Comparison of ENCODE assay signal across 8 cellular contexts in the genomic region with DNA sequence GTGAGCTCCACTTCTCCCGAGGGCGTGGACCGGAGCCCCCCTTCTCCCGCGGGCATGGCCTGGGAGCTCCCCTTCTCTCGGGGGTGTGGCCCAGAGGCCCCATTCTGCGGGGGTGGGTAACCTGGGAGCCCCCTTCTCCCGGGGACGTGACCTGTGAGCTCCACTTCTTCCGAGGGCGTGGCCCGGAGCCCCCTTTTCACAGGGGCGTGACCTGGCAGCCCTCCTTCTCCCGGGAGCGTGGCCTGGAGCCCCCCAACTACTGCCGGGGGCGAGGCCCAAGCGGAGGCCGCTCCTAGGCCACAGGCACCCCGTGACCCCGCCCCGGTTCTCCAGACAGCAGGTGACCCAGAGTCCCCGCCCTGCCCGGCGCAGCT. TPM values are rescaled to one million over a fixed set of nuclear protein-coding genes. Genes with fewer than 3 reads are reported as not detected.
DNase-seq lines count a peak whose midpoint lies in the region; ATAC-seq and TF ChIP-seq lines count a peak whose summit lies in the region.

No MANE protein-coding gene starts in this region.

- peaks cover 6 to 11% of the 10 kb centered on the region in 2 donors for H3K4me1 ChIP-seq in adrenal gland (replicated peaks in 1 of 2)
- H3K4me1 ChIP-seq in right lobe of liver, result peaks cover 0 to 32% (median 17%) of the 10 kb centered on the region in 4 donors
- H3K4me1 ChIP-seq in upper lobe of left lung, result peaks cover 10 to 25% (median 11%) of the 10 kb centered on the region in 4 donors

- no peak for TF ChIP-seq EP300 in upper lobe of left lung (IDR thresholded peaks at IDR 0.05)

- H3K27me3 ChIP-seq in adrenal gland (no peaks in the 10 kb centered on the region), right lobe of liver (no peaks in the 10 kb centered on the region), upper lobe of left lung (no peaks in the 10 kb centered on the region)

- H3K9me3 ChIP-seq in adrenal gland (replicated peaks in 1 of 3), result peaks cover 0 to 8% (median 0%) of the 10 kb centered on the region in 3 donors
- H3K9me3 ChIP-seq in right lobe of liver, result no peaks in the 10 kb centered on the region
- peaks cover 0 to 5% (median 2%) of the 10 kb centered on the region in 4 donors for H3K9me3 ChIP-seq in upper lobe of left lung

- ATAC-seq in HG03469 (IDR thresholded peaks at IDR 0.05; ENCODE audit: unreplicated experiment) (peak; percentile 2), right lobe of liver (no peak), upper lobe of left lung (ENCODE audit: low FRiP score in 2 of 2) (no peak)

- H3K4me3 ChIP-seq in adrenal gland (peak overlapping the region; percentile 41 to 88 (median 70)), right lobe of liver (peak overlapping the region; percentile 88 to 99 (median 97)), upper lobe of left lung (peak overlapping the region; percentile 51 to 99 (median 88))

- peak overlapping the region in 4 of 5 donors; percentile 93 to 96 (median 94) for H3K27ac ChIP-seq in adrenal gland
- H3K27ac ChIP-seq in right lobe of liver, result peak overlapping the region; percentile 94 to 99 (median 95)
- H3K27ac ChIP-seq in upper lobe of left lung, result peak overlapping the region; percentile 95 to 96 (median 96)

- peaks cover 0 to 5% of the 10 kb centered on the region in 2 donors for H3K36me3 ChIP-seq in adrenal gland (replicated peaks in 1 of 2)
- H3K36me3 ChIP-seq in right lobe of liver, result no peaks in the 10 kb centered on the region
- peaks cover 0 to 6% (median 2%) of the 10 kb centered on the region in 4 donors for H3K36me3 ChIP-seq in upper lobe of left lung

- intact Hi-C loops in adrenal gland (cut with DNase I) (no loop called here), right lobe of liver (cut with DNase I) (loop anchor here in 1 of 2 donors (5.0 kb wide), 1 partner anchor 42 kb away; a partner anchor contains a TSS)

- DNase-seq in stimulated activated CD4-positive, alpha-beta T cell treated with anti-CD3 and anti-CD28 coated beads, Interleukin-12 subunit alpha, Interleukin-12 subunit beta, amount 100 ng/mL, for 4 hours, result peak; percentile 17
- no peak for DNase-seq in stimulated activated CD4-positive, alpha-beta T cell treated with anti-CD3 and anti-CD28 coated beads, Interleukin-4, amount 100 ng/mL, for 1 hour
- DNase-seq in adrenal gland (peak in 1 of 7 donors; percentile 62), right lobe of liver (peak in 2 of 3 donors; percentile 45 to 58), upper lobe of left lung (peak in 1 of 2 donors; percentile 31), NCI-H146 treated with DMSO at 0.1 percent for 48 hours (lab: John Stamatoyannopoulos, UW; ENCODE audit: unreplicated experiment) (no peak), NCI-H2171 (lab: John Stamatoyannopoulos, UW) (no peak)

- TF ChIP-seq POLR2A in adrenal gland (IDR thresholded peaks at IDR 0.05), result no peak
- TF ChIP-seq POLR2A in right lobe of liver (IDR thresholded peaks at IDR 0.05), result no peak
- no peak for TF ChIP-seq POLR2A in upper lobe of left lung (IDR thresholded peaks at IDR 0.05)

- 0 to 1% (median 0%) methylated on average over 5 to 25 of the region's 25 CpGs; no CpG with 5 or more reads in 1 of the 4 donors for WGBS in adrenal gland, 4 donors
- WGBS in right lobe of liver (ENCODE audit: insufficient coverage, low coverage, low lambda C conversion rate, missing lambda C conversion rate), result 0% methylated on average over 10 of the region's 25 CpGs
- 0% methylated on average over 8 to 14 of the region's 25 CpGs for WGBS in upper lobe of left lung, 2 donors

- TF ChIP-seq CTCF in adrenal gland (IDR thresholded peaks at IDR 0.05), result peak in 1 of 6 experiments; percentile 6
- TF ChIP-seq CTCF in right lobe of liver (IDR thresholded peaks at IDR 0.05), result no peak
- peak in 2 of 6 experiments; percentile 7 to 10 for TF ChIP-seq CTCF in upper lobe of left lung (IDR thresholded peaks at IDR 0.05)

RNA-seq across cellular contexts. Expression of a gene that starts 0.3 kb away (rescaled TPM):
- 10 to 100 TPM; 16.1 to 28.0 (median 19.2) TPM for total RNA-seq in adrenal gland
- 10 to 100 TPM; 11.5 to 27.6 (median 15.8) TPM for polyA plus RNA-seq in adrenal gland
- total RNA-seq in right lobe of liver, result 10 to 100 TPM in 5 of 6 experiments, 1 to 10 TPM in 1; 9.7 to 20.9 (median 11.1) TPM
- total RNA-seq in upper lobe of left lung, result 10 to 100 TPM; 15.9 to 35.6 (median 20.6) TPM

RNA-seq across cellular contexts. Expression of a gene that starts 42.5 kb away (rescaled TPM):
- total RNA-seq in adrenal gland, result 10 to 100 TPM in 1 of 8 donors, 1 to 10 TPM in 7; 1.8 to 10.1 (median 5.2) TPM
- polyA plus RNA-seq in adrenal gland, result 10 to 100 TPM in 1 of 3 donors, 1 to 10 TPM in 2; 3.0 to 13.4 (median 6.2) TPM
- total RNA-seq in right lobe of liver, result 1 to 10 TPM; 2.0 to 3.5 (median 2.9) TPM
- 10 to 100 TPM in 2 of 6 donors, 1 to 10 TPM in 4; 7.1 to 16.8 (median 9.4) TPM for total RNA-seq in upper lobe of left lung

RNA-seq across cellular contexts. Expression of a gene that starts 42.8 kb away (rescaled TPM):
- 10 to 100 TPM; 24.5 to 80.9 (median 55.4) TPM for total RNA-seq in adrenal gland
- 10 to 100 TPM; 13.6 to 54.6 (median 16.1) TPM for polyA plus RNA-seq in adrenal gland
- 10 to 100 TPM; 16.7 to 36.4 (median 26.6) TPM for total RNA-seq in right lobe of liver
- total RNA-seq in upper lobe of left lung, result 100 to 1,000 TPM in 1 of 6 donors, 10 to 100 TPM in 5; 37.7 to 118 (median 53.6) TPM

Comparison
In these comparisons a context has a peak if more than half of its experiments do, and no peak if none do; other contexts are left out.
1. DNase-seq: peak in stimulated activated CD4-positive, alpha-beta T cell treated with anti-CD3 and anti-CD28 coated beads, Interleukin-12 subunit alpha, Interleukin-12 subunit beta, amount 100 ng/mL, for 4 hours (single experiment) and right lobe of liver (2 of 3); none in stimulated activated CD4-positive, alpha-beta T cell treated with anti-CD3 and anti-CD28 coated beads, Interleukin-4, amount 100 ng/mL, for 1 hour (single experiment), NCI-H146 treated with DMSO at 0.1 percent for 48 hours (single experiment) and NCI-H2171 (single experiment).
2. Peak in every context shown above with its lines, with median percentiles within 50 percentile points of each other: H3K27ac ChIP-seq and H3K4me3 ChIP-seq.